ENCODE assay signal across 8 cellular contexts in genomic region chr22:41697126-41697775, GRCh38. TPM values are rescaled to one million over a fixed set of nuclear protein-coding genes. Genes with fewer than 3 reads are reported as not detected.
A peak's percentile ranks its signal among the peaks of the same experiment; 100 is the strongest.
DNase-seq lines count a peak whose midpoint lies in the region; ATAC-seq and TF ChIP-seq lines count a peak whose summit lies in the region.

No MANE protein-coding gene starts in this region.

- H3K36me3 ChIP-seq in MG63 (no peaks in the 10 kb centered on the region), RWPE2 (ENCODE audit: low read depth) (no peaks in the 10 kb centered on the region), neuronal stem cell (replicated peaks in 1 of 2; ENCODE audit: control insufficient read depth in 2 of 2, insufficient read depth in 2 of 2, low read length in 2 of 2) (peaks cover 8 to 20% of the 10 kb centered on the region in 2 donors)

- peak overlapping the region; percentile 89 for H3K18ac ChIP-seq in neuronal stem cell (ENCODE audit: low read length)

- H3K23ac ChIP-seq in neuronal stem cell (ENCODE audit: low read depth, low read length, poor library complexity) = no peak overlapping the region

- peak overlapping the region; percentile 56 for H2BK5ac ChIP-seq in neuronal stem cell (ENCODE audit: low read length)

- peak overlapping the region; percentile 23 to 65 for H3K4me3 Mint-ChIP-seq in stimulated activated naive CD8-positive, alpha-beta T cell treated with anti-CD3 and anti-CD28 coated beads, Interleukin-15, amount 100 ng/mL, for 72 hours

- peak overlapping the region; percentile 63 for H2AK5ac ChIP-seq in neuronal stem cell (ENCODE audit: low read depth, low read length)

- no peak overlapping the region for H3K4ac ChIP-seq in neuronal stem cell (ENCODE audit: low read length)

- peak; percentile 97 for TF ChIP-seq CTCF in RWPE2 (IDR thresholded peaks at IDR 0.05; ENCODE audit: poor library complexity, severe bottlenecking)

- H3K4me2 ChIP-seq in neuronal stem cell (ENCODE audit: insufficient read depth, low read length, poor library complexity, severe bottlenecking) = peak overlapping the region; percentile 29

- H3K9ac ChIP-seq in neuronal stem cell (ENCODE audit: low read depth, low read length, poor library complexity) = no peak overlapping the region

- no peaks in the 10 kb centered on the region for H3K27me3 ChIP-seq in MG63
- H3K27me3 ChIP-seq in RWPE2 (ENCODE audit: insufficient read depth, poor library complexity, severe bottlenecking) = no peaks in the 10 kb centered on the region
- H3K27me3 ChIP-seq in neuronal stem cell (ENCODE audit: control insufficient read depth in 3 of 3, insufficient read depth in 3 of 3, low read depth in 1 of 3, low read length in 3 of 3) = no peaks in the 10 kb centered on the region

- no peaks in the 10 kb centered on the region for H3K4me1 ChIP-seq in RWPE2 (ENCODE audit: insufficient read depth, poor library complexity, severe bottlenecking)
- H3K4me1 ChIP-seq in neuronal stem cell (ENCODE audit: control insufficient read depth in 2 of 2, insufficient read depth in 1 of 2, low read depth in 1 of 2, low read length in 2 of 2) = peaks cover 11 to 12% of the 10 kb centered on the region in 2 donors

- H2BK15ac ChIP-seq in neuronal stem cell (ENCODE audit: low read length) = no peak overlapping the region

- no peak overlapping the region for H4K8ac ChIP-seq in neuronal stem cell (ENCODE audit: low read depth, low read length)

- H3K4me1 Mint-ChIP-seq in stimulated activated naive CD8-positive, alpha-beta T cell treated with anti-CD3 and anti-CD28 coated beads, Interleukin-15, amount 100 ng/mL, for 72 hours = peaks cover 14% of the 10 kb centered on the region

- H3K27me3 Mint-ChIP-seq in stimulated activated naive CD8-positive, alpha-beta T cell treated with anti-CD3 and anti-CD28 coated beads, Interleukin-15, amount 100 ng/mL, for 72 hours = no peaks in the 10 kb centered on the region

- peak overlapping the region; percentile 83 for H2AFZ ChIP-seq in neuronal stem cell (ENCODE audit: low read length)

- H4K91ac ChIP-seq in neuronal stem cell (ENCODE audit: low read depth, low read length, poor library complexity) = peak overlapping the region; percentile 24

- no peak overlapping the region for H3K27ac ChIP-seq in RWPE2 (ENCODE audit: poor library complexity, severe bottlenecking)
- peak overlapping the region; percentile 56 for H3K27ac ChIP-seq in neuronal stem cell (replicated peaks; ENCODE audit: low read length)

- no peaks in the 10 kb centered on the region for H3K9me3 Mint-ChIP-seq in stimulated activated naive CD8-positive, alpha-beta T cell treated with anti-CD3 and anti-CD28 coated beads, Interleukin-15, amount 100 ng/mL, for 72 hours

- ATAC-seq in RWPE2 (ENCODE audit: low read depth) (peak; percentile 82), HG03378 (IDR thresholded peaks at IDR 0.05; ENCODE audit: unreplicated experiment) (no peak)
- ATAC-seq in stimulated activated naive CD8-positive, alpha-beta T cell treated with anti-CD3 and anti-CD28 coated beads, Interleukin-15, amount 100 ng/mL, for 72 hours = peak; percentile 75

- H3K14ac ChIP-seq in neuronal stem cell (ENCODE audit: low read length) = peak overlapping the region; percentile 65

- H2BK12ac ChIP-seq in neuronal stem cell (ENCODE audit: low read length) = no peak overlapping the region

- H3K9me3 ChIP-seq in MG63 (no peaks in the 10 kb centered on the region), RWPE2 (ENCODE audit: severe bottlenecking) (no peaks in the 10 kb centered on the region), neuronal stem cell (replicated peaks in 1 of 2; ENCODE audit: control insufficient read depth in 2 of 2, insufficient read depth in 1 of 2, low read depth in 1 of 2, low read length in 2 of 2) (no peaks in the 10 kb centered on the region)

- DNase-seq in GM03348 (ENCODE audit: low spot score) (peak; percentile 93), MG63 (peak; percentile 80), RWPE2 (ENCODE audit: low spot score) (peak; percentile 79), foreskin melanocyte (peak; percentile 88), neuronal stem cell (ENCODE audit: low spot score) (peak; percentile 97)
- peak; percentile 79 for DNase-seq in activated effector memory CD4-positive, alpha-beta T cell treated with Interleukin-2 at 50 U/mL for 16 hours
- peak; percentile 81 to 84 for DNase-seq in stimulated activated naive CD8-positive, alpha-beta T cell treated with anti-CD3 and anti-CD28 coated beads, Interleukin-15, amount 100 ng/mL, for 72 hours

- no CpG with 5 or more reads among the region's 12 CpGs for WGBS in neuronal stem cell (ENCODE audit: extremely low coverage in 2 of 2, insufficient read length in 2 of 2, insufficient replicate concordance in 1 of 2), 2 donors

- no peak overlapping the region for H2BK120ac ChIP-seq in neuronal stem cell (ENCODE audit: low read depth, low read length)

- no peaks in the 10 kb centered on the region for H3K79me1 ChIP-seq in neuronal stem cell (ENCODE audit: low read depth, low read length)

- H3K4me3 ChIP-seq in MG63 = no peak overlapping the region
- H3K4me3 ChIP-seq in RWPE2 (ENCODE audit: severe bottlenecking) = no peak overlapping the region
- H3K4me3 ChIP-seq in neuronal stem cell (ENCODE audit: low read length in 2 of 2) = peak overlapping the region in 1 of 2 donors; percentile 19

- peak overlapping the region in 1 of 2 donors; percentile 29 for H3K27ac Mint-ChIP-seq in stimulated activated naive CD8-positive, alpha-beta T cell treated with anti-CD3 and anti-CD28 coated beads, Interleukin-15, amount 100 ng/mL, for 72 hours

RNA-seq across cellular contexts. Expression of gene MEI1, which starts 2.1 kb away (rescaled TPM):
- not detected in 2 replicates for total RNA-seq in MG63 (2014; rRNA removed; shearing (Covaris generic); ENCODE audit: low replicate concordance)
- polyA plus RNA-seq in neuronal stem cell (2013, experiment 1 of 2) = 0.60 TPM
- 0.29 TPM for polyA plus RNA-seq in neuronal stem cell (2013, experiment 2 of 2)

RNA-seq across cellular contexts. Expression of gene SNU13, which starts 8.6 kb away (rescaled TPM):
- 169 and 206 TPM in 2 replicates for total RNA-seq in MG63 (2014; rRNA removed; shearing (Covaris generic); ENCODE audit: low replicate concordance)
- polyA plus RNA-seq in neuronal stem cell (2013, experiment 1 of 2) = 139 TPM
- polyA plus RNA-seq in neuronal stem cell (2013, experiment 2 of 2) = 137 TPM
